ENCODE assay signal across 1 cellular context in the genomic region with DNA sequence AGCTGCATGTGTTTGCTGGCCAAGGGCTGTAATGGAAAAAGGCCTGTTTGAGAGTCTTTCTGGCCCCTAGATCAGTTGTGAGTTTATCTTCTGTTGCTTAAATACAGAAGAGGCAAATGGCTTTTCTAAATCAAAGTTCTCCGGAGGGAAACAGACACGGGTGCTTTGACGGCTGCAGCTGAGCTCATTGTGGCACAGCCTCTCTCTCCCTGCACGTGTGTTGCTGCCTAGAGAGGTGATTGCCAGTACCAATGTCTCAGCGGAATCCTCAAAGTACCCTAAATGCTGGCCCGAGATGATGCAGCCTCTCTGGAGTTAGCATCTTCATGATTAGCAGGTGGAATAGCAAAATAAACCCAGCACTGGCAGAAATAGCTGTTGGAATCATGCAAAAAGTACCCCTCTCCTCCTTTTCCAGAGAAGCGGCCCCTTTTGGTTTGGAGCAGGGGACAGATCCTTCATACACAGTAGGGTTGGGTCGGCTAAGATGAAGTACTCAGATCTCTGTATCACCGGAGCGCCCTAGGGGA.
TF ChIP-seq lines count a peak whose summit lies in the region.

No MANE protein-coding gene starts in this region.

TF ChIP-seq in HepG2, 621 proteins besides CTCF, POLR2A, EP300 and RAD21 (continued from another document):
- no peak for TF ChIP-seq CSRNP2 (CRISPR knock-in tag; conservative IDR thresholded peaks at IDR 0.05; ENCODE audit: low read depth)
- TF ChIP-seq HHEX (CRISPR knock-in tag; IDR thresholded peaks at IDR 0.05): no peak
- no peak for TF ChIP-seq FOXA1 (IDR thresholded peaks at IDR 0.05)
- TF ChIP-seq FOXA1 (CRISPR knock-in tag; IDR thresholded peaks at IDR 0.05): no peak
- no peak for TF ChIP-seq ZNF205 (CRISPR knock-in tag; IDR thresholded peaks at IDR 0.05)
- TF ChIP-seq ARHGAP35 (CRISPR knock-in tag; IDR thresholded peaks at IDR 0.05; ENCODE audit: borderline replicate concordance): no peak
- no peak for TF ChIP-seq ZNF674 (CRISPR knock-in tag; IDR thresholded peaks at IDR 0.05; ENCODE audit: low read depth)
- no peak for TF ChIP-seq ZNF546 (CRISPR knock-in tag; conservative IDR thresholded peaks at IDR 0.05)
- no peak for TF ChIP-seq EZH2 (conservative IDR thresholded peaks at IDR 0.05; ENCODE audit: low read depth, low read length)
- no peak for TF ChIP-seq NR2F6 (IDR thresholded peaks at IDR 0.05)
- no peak for TF ChIP-seq NR2F6 (CRISPR knock-in tag; IDR thresholded peaks at IDR 0.05)
- TF ChIP-seq, protein P1, sequence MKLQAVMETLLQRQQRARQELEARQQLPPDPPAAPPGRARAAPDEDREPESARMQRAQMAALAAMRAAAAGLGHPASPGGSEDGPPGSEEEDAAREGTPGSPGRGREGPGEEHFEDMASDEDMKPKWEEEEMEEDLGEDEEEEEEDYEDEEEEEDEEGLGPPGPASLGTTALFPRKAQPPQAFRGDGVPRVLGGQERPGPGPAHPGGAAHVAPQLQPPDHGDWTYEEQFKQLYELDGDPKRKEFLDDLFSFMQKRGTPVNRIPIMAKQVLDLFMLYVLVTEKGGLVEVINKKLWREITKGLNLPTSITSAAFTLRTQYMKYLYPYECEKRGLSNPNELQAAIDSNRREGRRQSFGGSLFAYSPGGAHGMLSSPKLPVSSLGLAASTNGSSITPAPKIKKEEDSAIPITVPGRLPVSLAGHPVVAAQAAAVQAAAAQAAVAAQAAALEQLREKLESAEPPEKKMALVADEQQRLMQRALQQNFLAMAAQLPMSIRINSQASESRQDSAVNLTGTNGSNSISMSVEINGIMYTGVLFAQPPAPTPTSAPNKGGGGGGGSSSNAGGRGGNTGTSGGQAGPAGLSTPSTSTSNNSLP (IDR thresholded peaks at IDR 0.05; ENCODE audit: low read depth, low read length): no peak
- no peak for TF ChIP-seq TCF7 (IDR thresholded peaks at IDR 0.05; ENCODE audit: low read depth)
